Comparison of ENCODE assay signal across 34 cellular contexts in genomic region chr2:48488545-48488944, GRCh38.
"Had no signal": no experiment of that assay in that cellular context is flagged by ENCODE, and none has a peak within 500 bp of the region (broad histone marks: within the 10 kb centered on the region; RNA-seq: fewer than 3 reads in every experiment).

No MANE protein-coding gene starts in this region.

- H3K9me3 Mint-ChIP-seq: activated B cell treated with CpG ODN at 0.5 μM for 24 hours; activated CD4-positive, alpha-beta memory T cell treated with anti-CD3 and anti-CD28 coated beads for 36 hours; activated CD4-positive, alpha-beta T cell treated with anti-CD3 and anti-CD28 coated beads, Interleukin-2, amount 10 ng/mL, durations not matched to agents 24 days and 14 days; activated CD8-positive, alpha-beta T cell treated with anti-CD3 and anti-CD28 coated beads for 36 hours; activated naive CD4-positive, alpha-beta T cell treated with anti-CD3 and anti-CD28 coated beads, Interleukin-2, amount 10 ng/mL, durations not matched to agents 7 days and 5 days; activated naive CD4-positive, alpha-beta T cell treated with anti-CD3 and anti-CD28 coated beads, Interleukin-2, amount 50 U/mL, for 24 hours; activated naive CD8-positive, alpha-beta T cell treated with anti-CD3 and anti-CD28 coated beads, Interleukin-2, amount 10 ng/mL, durations not matched to agents 7 days and 5 days; activated naive CD8-positive, alpha-beta T cell treated with anti-CD3 and anti-CD28 coated beads, Interleukin-2, amount 50 U/mL, for 24 hours; activated T-cell treated with anti-CD3 and anti-CD28 coated beads, Interleukin-2, amount 50 U/mL, for 24 hours; activated T-helper 2 cell treated with anti-CD3 and anti-CD28 coated beads, Interferon-gamma antibody, Interleukin-2, Interleukin-4, amounts not matched to agents 10 μg/mL and 5 μg/mL and 100 μg/mL, durations not matched to agents 14 hours and 24 hours and 36 hours; brain; central memory CD8-positive, alpha-beta T cell; T-cell had no signal

- H3K27me3 ChIP-seq: ascending aorta, cardiac muscle cell had no signal

- DNase-seq: activated B cell treated with CpG ODN at 0.5 μM for 24 hours; activated CD4-positive, alpha-beta memory T cell treated with anti-CD3 and anti-CD28 coated beads for 36 hours; activated CD4-positive, alpha-beta T cell treated with anti-CD3 and anti-CD28 coated beads for 4 hours; activated CD4-positive, alpha-beta T cell treated with anti-CD3 and anti-CD28 coated beads, Interleukin-2, amount 10 ng/mL, durations not matched to agents 24 days and 14 days; activated CD4-positive, alpha-beta T cell treated with anti-CD3 and anti-CD28 coated beads, Interleukin-2, amount 50 U/mL, for 1 hour; activated CD4-positive, alpha-beta T cell treated with anti-CD3 and anti-CD28 coated beads, Interleukin-2, amount 50 U/mL, for 4 hours; activated CD4-positive, CD25-positive, alpha-beta regulatory T cell treated with anti-CD3 and anti-CD28 coated beads, Interleukin-2, amount 50 U/mL, for 72 hours; activated CD8-positive, alpha-beta memory T cell treated with anti-CD3 and anti-CD28 coated beads, Interleukin-2, amount 50 U/mL, for 4 hours; activated CD8-positive, alpha-beta T cell treated with anti-CD3 and anti-CD28 coated beads for 36 hours; activated effector memory CD4-positive, alpha-beta T cell treated with Interleukin-2 at 50 U/mL for 16 hours; activated gamma-delta T cell; activated naive CD4-positive, alpha-beta T cell treated with anti-CD3 and anti-CD28 coated beads, Interleukin-2, amount 10 ng/mL, durations not matched to agents 7 days and 5 days; activated naive CD4-positive, alpha-beta T cell treated with Interleukin-2 at 50 U/mL for 16 hours; activated naive CD8-positive, alpha-beta T cell treated with anti-CD3 and anti-CD28 coated beads, Interleukin-2, amount 10 ng/mL, durations not matched to agents 7 days and 5 days; activated naive CD8-positive, alpha-beta T cell treated with anti-CD3 and anti-CD28 coated beads, Interleukin-2, amount 50 U/mL, for 24 hours; activated T-cell treated with anti-CD3 and anti-CD28 coated beads for 4 hours; activated T-cell treated with anti-CD3 and anti-CD28 coated beads, Interleukin-2, amount 50 U/mL, for 24 hours; activated T-cell treated with anti-CD3 and anti-CD28 coated beads, Interleukin-2, amount 50 U/mL, for 48 hours; amygdala; anterior cingulate cortex; caudate nucleus; cerebellar nuclear complex; T-cell; T-helper 17 cell; T1000 had no signal

- ATAC-seq: activated CD8-positive, alpha-beta T cell treated with anti-CD3 and anti-CD28 coated beads for 36 hours; activated naive CD8-positive, alpha-beta T cell treated with anti-CD3 and anti-CD28 coated beads, Interleukin-2, amount 50 U/mL, for 24 hours; T-cell; T-helper 17 cell had no signal

- H3K27ac Mint-ChIP-seq: activated B cell treated with CpG ODN at 0.5 μM for 24 hours; activated CD4-positive, alpha-beta memory T cell treated with anti-CD3 and anti-CD28 coated beads for 36 hours; activated CD4-positive, alpha-beta T cell treated with anti-CD3 and anti-CD28 coated beads, Interleukin-2, amount 10 ng/mL, durations not matched to agents 24 days and 14 days; activated CD8-positive, alpha-beta T cell treated with anti-CD3 and anti-CD28 coated beads for 36 hours; activated naive CD4-positive, alpha-beta T cell treated with anti-CD3 and anti-CD28 coated beads, Interleukin-2, amount 10 ng/mL, durations not matched to agents 7 days and 5 days; activated naive CD4-positive, alpha-beta T cell treated with anti-CD3 and anti-CD28 coated beads, Interleukin-2, amount 50 U/mL, for 24 hours; activated naive CD8-positive, alpha-beta T cell; activated naive CD8-positive, alpha-beta T cell treated with anti-CD3 and anti-CD28 coated beads, Interleukin-2, amount 10 ng/mL, durations not matched to agents 7 days and 5 days; activated naive CD8-positive, alpha-beta T cell treated with anti-CD3 and anti-CD28 coated beads, Interleukin-2, amount 50 U/mL, for 24 hours; activated T-cell treated with anti-CD3 and anti-CD28 coated beads, Interleukin-2, amount 50 U/mL, for 24 hours; activated T-helper 2 cell treated with anti-CD3 and anti-CD28 coated beads, Interferon-gamma antibody, Interleukin-2, Interleukin-4, amounts not matched to agents 10 μg/mL and 5 μg/mL and 100 μg/mL, durations not matched to agents 14 hours and 24 hours and 36 hours; brain; T-cell; T-helper 17 cell had no signal

- H3K4me3 ChIP-seq: ascending aorta, cardiac muscle cell had no signal

- FAIRE-seq: bronchial epithelial cell had no signal

- H3K4me1 Mint-ChIP-seq: activated B cell treated with CpG ODN at 0.5 μM for 24 hours; activated CD4-positive, alpha-beta T cell treated with anti-CD3 and anti-CD28 coated beads, Interleukin-2, amount 10 ng/mL, durations not matched to agents 24 days and 14 days; activated naive CD4-positive, alpha-beta T cell treated with anti-CD3 and anti-CD28 coated beads, Interleukin-2, amount 10 ng/mL, durations not matched to agents 7 days and 5 days; activated naive CD4-positive, alpha-beta T cell treated with anti-CD3 and anti-CD28 coated beads, Interleukin-2, amount 50 U/mL, for 24 hours; activated naive CD8-positive, alpha-beta T cell treated with anti-CD3 and anti-CD28 coated beads, Interleukin-2, amount 10 ng/mL, durations not matched to agents 7 days and 5 days; activated naive CD8-positive, alpha-beta T cell treated with anti-CD3 and anti-CD28 coated beads, Interleukin-2, amount 50 U/mL, for 24 hours had no signal

- H3K4me3 Mint-ChIP-seq: activated B cell treated with CpG ODN at 0.5 μM for 24 hours; activated CD4-positive, alpha-beta memory T cell treated with anti-CD3 and anti-CD28 coated beads for 36 hours; activated CD4-positive, alpha-beta T cell treated with anti-CD3 and anti-CD28 coated beads, Interleukin-2, amount 10 ng/mL, durations not matched to agents 24 days and 14 days; activated CD8-positive, alpha-beta T cell treated with anti-CD3 and anti-CD28 coated beads for 36 hours; activated naive CD4-positive, alpha-beta T cell treated with anti-CD3 and anti-CD28 coated beads, Interleukin-2, amount 10 ng/mL, durations not matched to agents 7 days and 5 days; activated naive CD4-positive, alpha-beta T cell treated with anti-CD3 and anti-CD28 coated beads, Interleukin-2, amount 50 U/mL, for 24 hours; activated naive CD8-positive, alpha-beta T cell; activated naive CD8-positive, alpha-beta T cell treated with anti-CD3 and anti-CD28 coated beads, Interleukin-2, amount 10 ng/mL, durations not matched to agents 7 days and 5 days; activated naive CD8-positive, alpha-beta T cell treated with anti-CD3 and anti-CD28 coated beads, Interleukin-2, amount 50 U/mL, for 24 hours; activated T-cell treated with anti-CD3 and anti-CD28 coated beads, Interleukin-2, amount 50 U/mL, for 24 hours; brain; central memory CD8-positive, alpha-beta T cell; T-cell; T-helper 17 cell had no signal

- H3K27ac ChIP-seq: ascending aorta, cardiac muscle cell, VCaP had no signal

- H3K9me3 ChIP-seq: ascending aorta had no signal

- H3K27me3 Mint-ChIP-seq: activated B cell treated with CpG ODN at 0.5 μM for 24 hours; activated CD4-positive, alpha-beta memory T cell treated with anti-CD3 and anti-CD28 coated beads for 36 hours; activated CD4-positive, alpha-beta T cell treated with anti-CD3 and anti-CD28 coated beads, Interleukin-2, amount 10 ng/mL, durations not matched to agents 24 days and 14 days; activated CD8-positive, alpha-beta T cell treated with anti-CD3 and anti-CD28 coated beads for 36 hours; activated naive CD4-positive, alpha-beta T cell treated with anti-CD3 and anti-CD28 coated beads, Interleukin-2, amount 10 ng/mL, durations not matched to agents 7 days and 5 days; activated naive CD4-positive, alpha-beta T cell treated with anti-CD3 and anti-CD28 coated beads, Interleukin-2, amount 50 U/mL, for 24 hours; activated naive CD8-positive, alpha-beta T cell; activated naive CD8-positive, alpha-beta T cell treated with anti-CD3 and anti-CD28 coated beads, Interleukin-2, amount 10 ng/mL, durations not matched to agents 7 days and 5 days; activated naive CD8-positive, alpha-beta T cell treated with anti-CD3 and anti-CD28 coated beads, Interleukin-2, amount 50 U/mL, for 24 hours; activated T-cell treated with anti-CD3 and anti-CD28 coated beads, Interleukin-2, amount 50 U/mL, for 24 hours; brain; central memory CD8-positive, alpha-beta T cell; T-cell; T-helper 17 cell had no signal
